1 cellular context compared by ENCODE assay signal in genomic region chr13:29924482-29924884, GRCh38.
TF ChIP-seq lines count a peak whose summit lies in the region.

No MANE protein-coding gene starts in this region.

TF ChIP-seq in HepG2, 621 proteins besides CTCF, POLR2A, EP300 and RAD21 (continued from another document):
- TF ChIP-seq, protein P1, sequence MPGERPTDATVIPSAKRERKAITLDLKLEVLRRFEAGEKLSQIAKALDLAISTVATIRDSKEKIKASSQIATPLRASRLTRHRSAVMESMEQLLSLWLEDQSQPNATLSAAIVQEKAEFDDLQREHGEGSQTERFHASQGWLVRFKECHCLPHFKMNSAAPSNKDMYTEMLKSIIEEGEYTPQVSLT (CRISPR knock-in tag; IDR thresholded peaks at IDR 0.05; ENCODE audit: borderline replicate concordance, low read depth): no peak
- TF ChIP-seq ZNF124 (CRISPR knock-in tag; IDR thresholded peaks at IDR 0.05) (0 out of 2 replicates have a peak, but pooled peaks have one; percentile 5), ERF (CRISPR knock-in tag; IDR thresholded peaks at IDR 0.05) (no peak), HNRNPLL (IDR thresholded peaks at IDR 0.05; ENCODE audit: low read depth, low read length, poor library complexity, severe bottlenecking) (no peak), ZNF713 (CRISPR knock-in tag; IDR thresholded peaks at IDR 0.05) (no peak), HNF4G (IDR thresholded peaks at IDR 0.05; ENCODE audit: borderline replicate concordance, low read depth, low read length) (no peak), HNF4G (CRISPR knock-in tag; IDR thresholded peaks at IDR 0.05; ENCODE audit: borderline replicate concordance, low read depth) (0 out of 2 replicates have a peak, but pooled peaks have one; percentile 5), ARNT (IDR thresholded peaks at IDR 0.05) (no peak), ZFP37 (CRISPR knock-in tag; IDR thresholded peaks at IDR 0.05; ENCODE audit: borderline replicate concordance) (no peak), ZNF350 (CRISPR knock-in tag; IDR thresholded peaks at IDR 0.05; ENCODE audit: borderline replicate concordance, low read depth) (peak; percentile 3; the same call in 1 of the 2 replicates), SPEN (CRISPR knock-in tag; IDR thresholded peaks at IDR 0.05; ENCODE audit: low read depth) (peak; percentile 7; the same call in 1 of the 2 replicates), ZNF335 (CRISPR knock-in tag; IDR thresholded peaks at IDR 0.05) (0 out of 2 replicates have a peak, but pooled peaks have one; percentile 1), NFYC (CRISPR knock-in tag; IDR thresholded peaks at IDR 0.05) (no peak), ZNF431 (CRISPR knock-in tag; IDR thresholded peaks at IDR 0.05; ENCODE audit: borderline replicate concordance, low read depth) (0 out of 2 replicates have a peak, but pooled peaks have one; percentile 13), SALL1 (CRISPR knock-in tag; IDR thresholded peaks at IDR 0.05) (no peak), KMT2B (CRISPR knock-in tag; IDR thresholded peaks at IDR 0.05) (0 out of 2 replicates have a peak, but pooled peaks have one; percentile 5), ZNF274 (CRISPR knock-in tag; IDR thresholded peaks at IDR 0.05) (peak; percentile 5; the same call in 1 of the 2 replicates), BORCS8-MEF2B (CRISPR knock-in tag; IDR thresholded peaks at IDR 0.05) (0 out of 2 replicates have a peak, but pooled peaks have one; percentile 37), MIER3 (CRISPR knock-in tag; IDR thresholded peaks at IDR 0.05; ENCODE audit: borderline replicate concordance) (no peak), RBM39 (IDR thresholded peaks at IDR 0.05; ENCODE audit: low read depth, low read length, poor library complexity, severe bottlenecking) (peak; percentile 16), EEA1 (CRISPR knock-in tag; IDR thresholded peaks at IDR 0.05; ENCODE audit: borderline replicate concordance) (no peak)
- TF ChIP-seq, protein P2, sequence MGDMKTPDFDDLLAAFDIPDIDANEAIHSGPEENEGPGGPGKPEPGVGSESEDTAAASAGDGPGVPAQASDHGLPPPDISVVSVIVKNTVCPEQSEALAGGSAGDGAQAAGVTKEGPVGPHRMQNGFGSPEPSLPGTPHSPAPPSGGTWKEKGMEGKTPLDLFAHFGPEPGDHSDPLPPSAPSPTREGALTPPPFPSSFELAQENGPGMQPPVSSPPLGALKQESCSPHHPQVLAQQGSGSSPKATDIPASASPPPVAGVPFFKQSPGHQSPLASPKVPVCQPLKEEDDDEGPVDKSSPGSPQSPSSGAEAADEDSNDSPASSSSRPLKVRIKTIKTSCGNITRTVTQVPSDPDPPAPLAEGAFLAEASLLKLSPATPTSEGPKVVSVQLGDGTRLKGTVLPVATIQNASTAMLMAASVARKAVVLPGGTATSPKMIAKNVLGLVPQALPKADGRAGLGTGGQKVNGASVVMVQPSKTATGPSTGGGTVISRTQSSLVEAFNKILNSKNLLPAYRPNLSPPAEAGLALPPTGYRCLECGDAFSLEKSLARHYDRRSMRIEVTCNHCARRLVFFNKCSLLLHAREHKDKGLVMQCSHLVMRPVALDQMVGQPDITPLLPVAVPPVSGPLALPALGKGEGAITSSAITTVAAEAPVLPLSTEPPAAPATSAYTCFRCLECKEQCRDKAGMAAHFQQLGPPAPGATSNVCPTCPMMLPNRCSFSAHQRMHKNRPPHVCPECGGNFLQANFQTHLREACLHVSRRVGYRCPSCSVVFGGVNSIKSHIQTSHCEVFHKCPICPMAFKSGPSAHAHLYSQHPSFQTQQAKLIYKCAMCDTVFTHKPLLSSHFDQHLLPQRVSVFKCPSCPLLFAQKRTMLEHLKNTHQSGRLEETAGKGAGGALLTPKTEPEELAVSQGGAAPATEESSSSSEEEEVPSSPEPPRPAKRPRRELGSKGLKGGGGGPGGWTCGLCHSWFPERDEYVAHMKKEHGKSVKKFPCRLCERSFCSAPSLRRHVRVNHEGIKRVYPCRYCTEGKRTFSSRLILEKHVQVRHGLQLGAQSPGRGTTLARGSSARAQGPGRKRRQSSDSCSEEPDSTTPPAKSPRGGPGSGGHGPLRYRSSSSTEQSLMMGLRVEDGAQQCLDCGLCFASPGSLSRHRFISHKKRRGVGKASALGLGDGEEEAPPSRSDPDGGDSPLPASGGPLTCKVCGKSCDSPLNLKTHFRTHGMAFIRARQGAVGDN (CRISPR knock-in tag; IDR thresholded peaks at IDR 0.05): peak; percentile 47
- TF ChIP-seq, protein P3, sequence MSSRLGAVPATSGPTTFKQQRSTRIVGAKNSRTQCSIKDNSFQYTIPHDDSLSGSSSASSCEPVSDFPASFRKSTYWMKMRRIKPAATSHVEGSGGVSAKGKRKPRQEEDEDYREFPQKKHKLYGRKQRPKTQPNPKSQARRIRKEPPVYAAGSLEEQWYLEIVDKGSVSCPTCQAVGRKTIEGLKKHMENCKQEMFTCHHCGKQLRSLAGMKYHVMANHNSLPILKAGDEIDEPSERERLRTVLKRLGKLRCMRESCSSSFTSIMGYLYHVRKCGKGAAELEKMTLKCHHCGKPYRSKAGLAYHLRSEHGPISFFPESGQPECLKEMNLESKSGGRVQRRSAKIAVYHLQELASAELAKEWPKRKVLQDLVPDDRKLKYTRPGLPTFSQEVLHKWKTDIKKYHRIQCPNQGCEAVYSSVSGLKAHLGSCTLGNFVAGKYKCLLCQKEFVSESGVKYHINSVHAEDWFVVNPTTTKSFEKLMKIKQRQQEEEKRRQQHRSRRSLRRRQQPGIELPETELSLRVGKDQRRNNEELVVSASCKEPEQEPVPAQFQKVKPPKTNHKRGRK (CRISPR knock-in tag; IDR thresholded peaks at IDR 0.05): no peak
- TF ChIP-seq, protein P4, sequence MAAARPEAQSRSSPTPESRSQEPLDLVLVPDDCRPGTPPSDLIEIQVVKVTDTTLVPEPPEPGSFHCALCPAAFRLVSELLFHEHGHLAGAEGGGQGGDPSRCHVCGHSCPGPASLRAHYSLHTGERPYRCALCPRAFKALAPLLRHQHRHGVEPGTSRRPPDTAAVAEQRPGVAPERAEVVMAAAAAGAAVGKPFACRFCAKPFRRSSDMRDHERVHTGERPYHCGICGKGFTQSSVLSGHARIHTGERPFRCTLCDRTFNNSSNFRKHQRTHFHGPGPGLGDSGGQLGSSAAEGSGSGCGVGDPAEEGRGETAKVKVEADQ (CRISPR knock-in tag; IDR thresholded peaks at IDR 0.05; ENCODE audit: borderline replicate concordance): no peak
- TF ChIP-seq, protein P5, sequence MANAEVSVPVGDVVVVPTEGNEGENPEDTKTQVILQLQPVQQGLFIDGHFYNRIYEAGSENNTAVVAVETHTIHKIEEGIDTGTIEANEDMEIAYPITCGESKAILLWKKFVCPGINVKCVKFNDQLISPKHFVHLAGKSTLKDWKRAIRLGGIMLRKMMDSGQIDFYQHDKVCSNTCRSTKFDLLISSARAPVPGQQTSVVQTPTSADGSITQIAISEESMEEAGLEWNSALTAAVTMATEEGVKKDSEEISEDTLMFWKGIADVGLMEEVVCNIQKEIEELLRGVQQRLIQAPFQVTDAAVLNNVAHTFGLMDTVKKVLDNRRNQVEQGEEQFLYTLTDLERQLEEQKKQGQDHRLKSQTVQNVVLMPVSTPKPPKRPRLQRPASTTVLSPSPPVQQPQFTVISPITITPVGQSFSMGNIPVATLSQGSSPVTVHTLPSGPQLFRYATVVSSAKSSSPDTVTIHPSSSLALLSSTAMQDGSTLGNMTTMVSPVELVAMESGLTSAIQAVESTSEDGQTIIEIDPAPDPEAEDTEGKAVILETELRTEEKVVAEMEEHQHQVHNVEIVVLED (CRISPR knock-in tag; IDR thresholded peaks at IDR 0.05; ENCODE audit: borderline replicate concordance): 0 out of 2 replicates have a peak, but pooled peaks have one; percentile 7
- TF ChIP-seq, protein P6, sequence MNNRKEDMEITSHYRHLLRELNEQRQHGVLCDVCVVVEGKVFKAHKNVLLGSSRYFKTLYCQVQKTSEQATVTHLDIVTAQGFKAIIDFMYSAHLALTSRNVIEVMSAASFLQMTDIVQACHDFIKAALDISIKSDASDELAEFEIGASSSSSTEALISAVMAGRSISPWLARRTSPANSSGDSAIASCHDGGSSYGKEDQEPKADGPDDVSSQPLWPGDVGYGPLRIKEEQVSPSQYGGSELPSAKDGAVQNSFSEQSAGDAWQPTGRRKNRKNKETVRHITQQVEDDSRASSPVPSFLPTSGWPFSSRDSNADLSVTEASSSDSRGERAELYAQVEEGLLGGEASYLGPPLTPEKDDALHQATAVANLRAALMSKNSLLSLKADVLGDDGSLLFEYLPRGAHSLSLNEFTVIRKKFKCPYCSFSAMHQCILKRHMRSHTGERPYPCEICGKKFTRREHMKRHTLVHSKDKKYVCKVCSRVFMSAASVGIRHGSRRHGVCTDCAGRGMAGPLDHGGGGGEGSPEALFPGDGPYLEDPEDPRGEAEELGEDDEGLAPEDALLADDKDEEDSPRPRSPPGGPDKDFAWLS (CRISPR knock-in tag; IDR thresholded peaks at IDR 0.05; ENCODE audit: borderline replicate concordance): no peak
